Comparison of ENCODE assay signal across 8 cellular contexts in the genomic region with DNA sequence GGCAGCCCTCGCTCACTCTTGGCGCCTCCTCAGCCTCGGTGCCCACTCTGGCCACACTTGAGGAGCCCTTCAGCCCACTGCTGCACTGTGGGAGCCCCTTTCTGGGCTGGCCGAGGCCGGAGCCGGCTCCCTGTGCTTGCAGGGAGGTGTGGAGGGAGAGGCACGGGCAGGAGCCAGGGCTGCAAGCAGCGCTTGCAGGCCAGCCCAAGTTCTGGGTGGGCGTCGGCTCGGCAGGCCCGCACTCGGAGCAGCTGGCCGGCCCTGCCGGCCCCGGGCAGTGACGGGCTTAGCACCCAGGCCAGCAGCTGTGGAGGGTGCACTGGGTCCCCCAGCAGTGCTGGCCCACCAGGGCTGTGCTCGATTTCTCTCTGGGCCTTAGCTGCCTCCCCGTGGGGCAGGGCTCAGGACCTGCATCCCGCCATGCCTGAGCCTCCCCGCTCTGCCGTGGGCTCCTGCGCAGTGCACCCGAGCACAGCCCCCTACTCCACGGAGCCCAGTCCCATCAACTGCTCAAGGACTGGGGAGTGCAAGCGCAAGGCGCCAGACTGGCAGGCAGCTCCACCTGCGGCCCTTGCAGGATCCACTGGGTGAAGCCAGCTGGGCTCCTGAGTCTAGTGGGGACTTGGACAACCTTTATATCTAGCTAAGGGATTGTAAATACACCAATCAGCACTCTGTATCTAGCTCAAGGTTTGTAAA. TPM values are rescaled to one million over a fixed set of nuclear protein-coding genes. Genes with fewer than 3 reads are reported as not detected.
"Had no signal": no experiment of that assay in that cellular context is flagged by ENCODE, and none has a peak within 500 bp of the region (broad histone marks: within the 10 kb centered on the region; RNA-seq: fewer than 3 reads in every experiment).

No MANE protein-coding gene starts in this region.

RNA-seq across cellular contexts. Expression of a gene that starts 27.9 kb away (rescaled TPM):
- total RNA-seq: activated CD4-positive, alpha-beta T cell treated with anti-CD3 and anti-CD28 coated beads, Interleukin-2, amount 10 ng/mL, durations not matched to agents 24 days and 14 days; activated CD8-positive, alpha-beta T cell treated with anti-CD3 and anti-CD28 coated beads for 36 hours; activated T-helper 1 cell treated with anti-CD3 and anti-CD28 coated beads, Interleukin-12 subunit alpha, Interleukin-12 subunit beta, Interleukin-2, Interleukin-4 antibody, amounts not matched to agents 30 ng/mL and 10 ng/mL and 1 ng/mL, durations not matched to agents 14 hours and 24 hours and 36 hours; bronchial epithelial cell; NCI-H460; RPMI7951; SJCRH30 had no signal
- polyA plus RNA-seq: IgD-negative memory B cell had no signal
